Comparison of ENCODE assay signal across 26 cellular contexts in the genomic region with DNA sequence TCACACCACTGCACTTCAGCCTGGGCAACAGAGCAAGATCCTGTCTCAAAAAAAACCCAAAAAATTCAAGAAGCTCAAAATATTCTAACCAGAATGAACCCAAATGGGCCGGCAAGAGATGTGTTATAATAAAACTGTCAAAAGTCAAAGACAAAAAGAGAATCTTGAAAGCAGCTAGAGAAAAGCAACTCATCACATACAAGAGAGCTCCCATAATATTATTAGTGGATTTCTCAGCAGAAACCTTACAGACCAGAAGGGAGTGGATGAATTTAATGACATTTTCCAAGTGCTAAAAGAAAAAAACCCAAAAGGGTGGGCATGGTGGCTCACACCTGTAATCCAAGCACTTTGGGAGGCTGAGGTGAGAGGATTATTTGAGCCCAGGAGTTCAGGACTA.
DNase-seq lines count a peak whose midpoint lies in the region; TF ChIP-seq lines count a peak whose summit lies in the region.
"Had no signal": no experiment of that assay in that cellular context is flagged by ENCODE, and none has a peak within 500 bp of the region (broad histone marks: within the 10 kb centered on the region; RNA-seq: fewer than 3 reads in every experiment).

No MANE protein-coding gene starts in this region.

- in situ Hi-C loops in ACHN (cut with HindIII; ENCODE audit: low pct_ligation_motif_present, low pct_unique_long_range_greater_than_20kb, low sequenced_read_pairs), result no loop called here

- H3K36me3 ChIP-seq in HEK293 (ENCODE audit: control insufficient read depth in 2 of 2, insufficient read depth in 1 of 2, low read length in 2 of 2), result no peaks in the 10 kb centered on the region
- H3K36me3 ChIP-seq: BE2C had no signal

- CTCF ChIA-PET in HEK293 (lab: Yijun Ruan, JAX), result interaction anchor here (0.6 to 1.1 kb wide), 3 partner anchors 14 to 334 kb away, joined by 3 to 4 read pairs (median 3); no protein-coding TSS in a partner anchor

- no peak for DNase-seq in ACHN
- DNase-seq: 8988T; AML-193; BE2C; C1 segment of cervical spinal cord; Caco-2; Calu3; CD4-positive, alpha-beta memory T cell; CD4-positive, alpha-beta T cell; CD4-positive, CD25-positive, alpha-beta regulatory T cell; CD8-positive, alpha-beta memory T cell; CD8-positive, alpha-beta T cell; COR-L47; DMS 273 treated with DMSO at 0.1 percent for 48 hours; DMS153; DMS53; DMS79; DMS79 treated with DMSO at 0.1 percent for 48 hours; DND-41; EL had no signal

- H3K4me3 ChIP-seq in HEK293 (ENCODE audit: low read depth, low read length), result no peak overlapping the region
- H3K4me3 ChIP-seq: A549; BLaER1; BLaER1 treated with 17β-estradiol and CSF1 and Interleukin-3, amounts not matched to agents 10 nM and 100 nM had no signal

- POLR2A ChIA-PET in HEK293 (lab: Yijun Ruan, JAX), result interaction anchor here (0.6 to 1.4 kb wide), 2 partner anchors 13 to 442 kb away, joined by 3 read pairs; no protein-coding TSS in a partner anchor

- no peaks in the 10 kb centered on the region for H3K4me1 ChIP-seq in HEK293 (ENCODE audit: control insufficient read depth, insufficient read depth, low read length)
- H3K4me1 ChIP-seq: A549; BLaER1 treated with 17β-estradiol and CSF1 and Interleukin-3, amounts not matched to agents 10 nM and 100 nM had no signal

- no peak overlapping the region for H3K27ac ChIP-seq in HEK293 (ENCODE audit: extremely low read depth, low read depth, low read length)
- H3K27ac ChIP-seq: 22Rv1; A549; BLaER1; BLaER1 treated with 17β-estradiol and CSF1 and Interleukin-3, amounts not matched to agents 10 nM and 100 nM; C4-2B had no signal

- no peaks in the 10 kb centered on the region for H3K9me3 ChIP-seq in HEK293 (ENCODE audit: control insufficient read depth, insufficient read depth, low read depth, low read length)
- H3K9me3 ChIP-seq: BE2C had no signal

- no peak for TF ChIP-seq CTCF in HEK293 (tag by site-specific recombination; IDR thresholded peaks at IDR 0.05)

TF ChIP-seq in HEK293, 187 proteins besides CTCF, POLR2A, EP300 and RAD21:
- TF ChIP-seq SETDB1 (IDR thresholded peaks at IDR 0.05; ENCODE audit: insufficient read length, low read length) (peak; percentile 70), HOXD13 (CRISPR knock-in tag; IDR thresholded peaks at IDR 0.05; ENCODE audit: borderline replicate concordance) (no peak), ZNF791 (tag by site-specific recombination; IDR thresholded peaks at IDR 0.05) (peak; percentile 97), ZNF133 (tag by site-specific recombination; IDR thresholded peaks at IDR 0.05) (no peak), ZNF16 (tag by site-specific recombination; IDR thresholded peaks at IDR 0.05; ENCODE audit: low read depth) (no peak), ZNF175 (tag by site-specific recombination; IDR thresholded peaks at IDR 0.05) (no peak), OVOL3 (tag by site-specific recombination; IDR thresholded peaks at IDR 0.05) (no peak), SALL2 (tag by site-specific recombination; IDR thresholded peaks at IDR 0.05; ENCODE audit: borderline replicate concordance) (no peak), MZF1 (tag by site-specific recombination; IDR thresholded peaks at IDR 0.05; ENCODE audit: borderline replicate concordance) (no peak), ZNF626 (tag by site-specific recombination; IDR thresholded peaks at IDR 0.05) (no peak), ZBTB20 (tag by site-specific recombination; IDR thresholded peaks at IDR 0.05) (no peak)
- TF ChIP-seq, protein P1, sequence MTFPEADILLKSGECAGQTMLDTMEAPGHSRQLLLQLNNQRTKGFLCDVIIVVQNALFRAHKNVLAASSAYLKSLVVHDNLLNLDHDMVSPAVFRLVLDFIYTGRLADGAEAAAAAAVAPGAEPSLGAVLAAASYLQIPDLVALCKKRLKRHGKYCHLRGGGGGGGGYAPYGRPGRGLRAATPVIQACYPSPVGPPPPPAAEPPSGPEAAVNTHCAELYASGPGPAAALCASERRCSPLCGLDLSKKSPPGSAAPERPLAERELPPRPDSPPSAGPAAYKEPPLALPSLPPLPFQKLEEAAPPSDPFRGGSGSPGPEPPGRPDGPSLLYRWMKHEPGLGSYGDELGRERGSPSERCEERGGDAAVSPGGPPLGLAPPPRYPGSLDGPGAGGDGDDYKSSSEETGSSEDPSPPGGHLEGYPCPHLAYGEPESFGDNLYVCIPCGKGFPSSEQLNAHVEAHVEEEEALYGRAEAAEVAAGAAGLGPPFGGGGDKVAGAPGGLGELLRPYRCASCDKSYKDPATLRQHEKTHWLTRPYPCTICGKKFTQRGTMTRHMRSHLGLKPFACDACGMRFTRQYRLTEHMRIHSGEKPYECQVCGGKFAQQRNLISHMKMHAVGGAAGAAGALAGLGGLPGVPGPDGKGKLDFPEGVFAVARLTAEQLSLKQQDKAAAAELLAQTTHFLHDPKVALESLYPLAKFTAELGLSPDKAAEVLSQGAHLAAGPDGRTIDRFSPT (tag by site-specific recombination; IDR thresholded peaks at IDR 0.05), result no peak
- TF ChIP-seq, protein P2, sequence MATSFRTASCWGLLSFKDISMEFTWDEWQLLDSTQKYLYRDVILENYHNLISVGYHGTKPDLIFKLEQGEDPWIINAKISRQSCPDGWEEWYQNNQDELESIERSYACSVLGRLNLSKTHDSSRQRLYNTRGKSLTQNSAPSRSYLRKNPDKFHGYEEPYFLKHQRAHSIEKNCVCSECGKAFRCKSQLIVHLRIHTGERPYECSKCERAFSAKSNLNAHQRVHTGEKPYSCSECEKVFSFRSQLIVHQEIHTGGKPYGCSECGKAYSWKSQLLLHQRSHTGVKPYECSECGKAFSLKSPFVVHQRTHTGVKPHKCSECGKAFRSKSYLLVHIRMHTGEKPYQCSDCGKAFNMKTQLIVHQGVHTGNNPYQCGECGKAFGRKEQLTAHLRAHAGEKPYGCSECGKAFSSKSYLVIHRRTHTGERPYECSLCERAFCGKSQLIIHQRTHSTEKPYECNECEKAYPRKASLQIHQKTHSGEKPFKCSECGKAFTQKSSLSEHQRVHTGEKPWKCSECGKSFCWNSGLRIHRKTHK (tag by site-specific recombination; IDR thresholded peaks at IDR 0.05), result no peak
- TF ChIP-seq, protein P3, sequence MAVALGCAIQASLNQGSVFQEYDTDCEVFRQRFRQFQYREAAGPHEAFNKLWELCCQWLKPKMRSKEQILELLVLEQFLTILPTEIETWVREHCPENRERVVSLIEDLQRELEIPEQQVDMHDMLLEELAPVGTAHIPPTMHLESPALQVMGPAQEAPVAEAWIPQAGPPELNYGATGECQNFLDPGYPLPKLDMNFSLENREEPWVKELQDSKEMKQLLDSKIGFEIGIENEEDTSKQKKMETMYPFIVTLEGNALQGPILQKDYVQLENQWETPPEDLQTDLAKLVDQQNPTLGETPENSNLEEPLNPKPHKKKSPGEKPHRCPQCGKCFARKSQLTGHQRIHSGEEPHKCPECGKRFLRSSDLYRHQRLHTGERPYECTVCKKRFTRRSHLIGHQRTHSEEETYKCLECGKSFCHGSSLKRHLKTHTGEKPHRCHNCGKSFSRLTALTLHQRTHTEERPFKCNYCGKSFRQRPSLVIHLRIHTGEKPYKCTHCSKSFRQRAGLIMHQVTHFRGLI (tag by site-specific recombination; IDR thresholded peaks at IDR 0.05), result no peak
- TF ChIP-seq, protein P4, sequence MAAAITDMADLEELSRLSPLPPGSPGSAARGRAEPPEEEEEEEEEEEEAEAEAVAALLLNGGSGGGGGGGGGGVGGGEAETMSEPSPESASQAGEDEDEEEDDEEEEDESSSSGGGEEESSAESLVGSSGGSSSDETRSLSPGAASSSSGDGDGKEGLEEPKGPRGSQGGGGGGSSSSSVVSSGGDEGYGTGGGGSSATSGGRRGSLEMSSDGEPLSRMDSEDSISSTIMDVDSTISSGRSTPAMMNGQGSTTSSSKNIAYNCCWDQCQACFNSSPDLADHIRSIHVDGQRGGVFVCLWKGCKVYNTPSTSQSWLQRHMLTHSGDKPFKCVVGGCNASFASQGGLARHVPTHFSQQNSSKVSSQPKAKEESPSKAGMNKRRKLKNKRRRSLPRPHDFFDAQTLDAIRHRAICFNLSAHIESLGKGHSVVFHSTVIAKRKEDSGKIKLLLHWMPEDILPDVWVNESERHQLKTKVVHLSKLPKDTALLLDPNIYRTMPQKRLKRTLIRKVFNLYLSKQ (tag by site-specific recombination; IDR thresholded peaks at IDR 0.05; ENCODE audit: borderline replicate concordance), result no peak
- TF ChIP-seq, protein P5, sequence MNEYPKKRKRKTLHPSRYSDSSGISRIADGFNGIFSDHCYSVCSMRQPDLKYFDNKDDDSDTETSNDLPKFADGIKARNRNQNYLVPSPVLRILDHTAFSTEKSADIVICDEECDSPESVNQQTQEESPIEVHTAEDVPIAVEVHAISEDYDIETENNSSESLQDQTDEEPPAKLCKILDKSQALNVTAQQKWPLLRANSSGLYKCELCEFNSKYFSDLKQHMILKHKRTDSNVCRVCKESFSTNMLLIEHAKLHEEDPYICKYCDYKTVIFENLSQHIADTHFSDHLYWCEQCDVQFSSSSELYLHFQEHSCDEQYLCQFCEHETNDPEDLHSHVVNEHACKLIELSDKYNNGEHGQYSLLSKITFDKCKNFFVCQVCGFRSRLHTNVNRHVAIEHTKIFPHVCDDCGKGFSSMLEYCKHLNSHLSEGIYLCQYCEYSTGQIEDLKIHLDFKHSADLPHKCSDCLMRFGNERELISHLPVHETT (tag by site-specific recombination; IDR thresholded peaks at IDR 0.05), result no peak
